Comparison of ENCODE assay signal across 8 cellular contexts in the genomic region with DNA sequence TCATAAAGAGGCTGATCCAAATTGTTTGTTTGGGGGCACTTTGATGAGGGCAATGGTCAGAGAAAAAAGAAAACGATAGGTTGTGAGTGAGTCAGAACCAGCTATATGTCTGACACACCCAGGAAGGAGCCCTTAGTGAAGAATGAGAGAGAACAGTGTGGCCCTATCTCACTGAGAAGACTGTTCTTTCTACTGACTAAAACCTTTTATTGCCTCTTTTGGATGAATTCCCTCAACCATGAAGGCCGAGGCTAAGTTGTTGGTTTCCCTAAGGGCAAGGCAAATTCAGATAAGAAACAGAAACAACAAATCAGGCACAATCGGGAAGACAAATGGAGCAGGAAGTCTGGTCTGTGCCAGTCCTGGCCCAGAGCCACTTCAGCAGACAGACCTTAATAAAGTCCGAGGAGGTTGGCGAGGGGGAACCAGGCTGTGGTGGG.
DNase-seq lines count a peak whose midpoint lies in the region; ATAC-seq, FAIRE-seq and TF ChIP-seq lines count a peak whose summit lies in the region.

No MANE protein-coding gene starts in this region.

- TF ChIP-seq EP300 in SK-N-SH (IDR thresholded peaks at IDR 0.05; ENCODE audit: borderline replicate concordance in 1 of 2, low read depth in 1 of 2, low read length in 1 of 2) (peak; percentile 64 to 99; a peak in 3 of 4 replicates), ovary (IDR thresholded peaks at IDR 0.05) (no peak)

- H3K4me1 ChIP-seq in SK-N-SH (ENCODE audit: control insufficient read depth in 1 of 2, insufficient read depth in 2 of 2, low read depth in 1 of 2, low read length in 1 of 2) (peaks cover 32 to 55% of the 10 kb centered on the region in 2 experiments), esophagus squamous epithelium (peaks cover 10 to 88% (median 26%) of the 10 kb centered on the region in 3 donors), ovary (ENCODE audit: insufficient read depth) (peaks cover 15% of the 10 kb centered on the region)

- WGBS in SK-N-SH (ENCODE audit: low lambda C conversion rate), result 0% methylated on average over 5 of the region's 5 CpGs
- WGBS in esophagus squamous epithelium, 2 donors, result 13 to 19% methylated on average over 5 of the region's 5 CpGs
- WGBS in ovary, 3 donors, result 6 to 9% (median 7%) methylated on average over 5 of the region's 5 CpGs

- peak overlapping the region; percentile 80 to 96 for H3K27ac ChIP-seq in SK-N-SH (ENCODE audit: low read depth in 2 of 2, low read length in 1 of 2)
- H3K27ac ChIP-seq in esophagus squamous epithelium, result peak overlapping the region; percentile 60 to 71 (median 68)
- H3K27ac ChIP-seq in ovary, result no peak overlapping the region

- CTCF ChIA-PET in SK-N-SH (lab: Yijun Ruan, JAX), result interaction anchor here (0.6 to 3.0 kb wide), 4 partner anchors 478 to 646 kb away, joined by 3 to 11 read pairs (median 4); no protein-coding TSS in a partner anchor

- TF ChIP-seq CTCF in SK-N-SH (IDR thresholded peaks at IDR 0.05), result no peak
- TF ChIP-seq CTCF in esophagus squamous epithelium (IDR thresholded peaks at IDR 0.05), result no peak
- no peak for TF ChIP-seq CTCF in ovary (IDR thresholded peaks at IDR 0.05)

- FAIRE-seq in H54 (lab: Jason Lieb, UNC), result peak; percentile 94

- peak overlapping the region; percentile 26; the same call in 1 of the 2 replicates for H3K9ac ChIP-seq in SK-N-SH

- H3K27me3 ChIP-seq in SK-N-SH (ENCODE audit: insufficient read depth) (no peaks in the 10 kb centered on the region), esophagus squamous epithelium (no peaks in the 10 kb centered on the region), ovary (no peaks in the 10 kb centered on the region)

- TF ChIP-seq RAD21 in SK-N-SH (IDR thresholded peaks at IDR 0.05; ENCODE audit: low read length), result peak; percentile 46

- H3K4me3 ChIP-seq in SK-N-SH (ENCODE audit: low read depth in 2 of 2, low read length in 1 of 2) (peak overlapping the region in 1 of 2 experiments; percentile 17; a peak in 2 of 4 replicates), esophagus squamous epithelium (no peak overlapping the region), ovary (no peak overlapping the region)

- no peaks in the 10 kb centered on the region for H4K20me1 ChIP-seq in SK-N-SH (ENCODE audit: insufficient read depth)

- peaks cover 52% of the 10 kb centered on the region for H3K79me2 ChIP-seq in SK-N-SH (ENCODE audit: insufficient read depth)

- peaks cover 30% of the 10 kb centered on the region for H3F3A ChIP-seq in SK-N-SH (replicated peaks; ENCODE audit: insufficient read depth)

- POLR2A ChIA-PET in SK-N-SH (lab: Yijun Ruan, JAX), result no interaction called here

- H2AFZ ChIP-seq in SK-N-SH (ENCODE audit: low read depth), result 0 out of 2 replicates have a peak overlapping the region, but pooled peaks have one; percentile 34

- ATAC-seq in HG02610 (IDR thresholded peaks at IDR 0.05; ENCODE audit: unreplicated experiment) (no peak), HG02884 (IDR thresholded peaks at IDR 0.05; ENCODE audit: unreplicated experiment) (no peak)

- no peaks in the 10 kb centered on the region for H3K9me2 ChIP-seq in SK-N-SH

- DNase-seq in H54 (ENCODE audit: insufficient read length, low spot score) (peak; percentile 42), SK-N-SH (peak; percentile 71), esophagus squamous epithelium (lab: John Stamatoyannopoulos, UW) (no peak), ovary (peak in 3 of 5 donors; percentile 27 to 53 (median 37)), mesenteric fat pad (ENCODE audit: low spot score) (no peak), MV-4-11 (lab: John Stamatoyannopoulos, UW) (no peak)

- TF ChIP-seq POLR2A in H54 (IDR thresholded peaks at IDR 0.05; ENCODE audit: low read depth, low read length), result no peak
- no peak for TF ChIP-seq POLR2A in esophagus squamous epithelium (IDR thresholded peaks at IDR 0.05)
- TF ChIP-seq POLR2A in ovary (IDR thresholded peaks at IDR 0.05), result no peak

- H3K4me2 ChIP-seq in SK-N-SH, result peak overlapping the region; percentile 65

- H3K36me3 ChIP-seq in SK-N-SH (replicated peaks in 1 of 2; ENCODE audit: control insufficient read depth in 1 of 2, insufficient read depth in 2 of 2, low read length in 1 of 2), result peaks cover 18 to 56% of the 10 kb centered on the region in 2 experiments
- peaks cover 0 to 47% (median 0%) of the 10 kb centered on the region in 3 donors for H3K36me3 ChIP-seq in esophagus squamous epithelium
- no peaks in the 10 kb centered on the region for H3K36me3 ChIP-seq in ovary

- H3K9me3 ChIP-seq in SK-N-SH (no peaks in the 10 kb centered on the region), esophagus squamous epithelium (no peaks in the 10 kb centered on the region), ovary (no peaks in the 10 kb centered on the region)

- intact Hi-C loops in esophagus squamous epithelium (cut with DNase I) (no loop called here), ovary (cut with DNase I) (loop anchor here in 3 of 4 donors (10.0 kb wide), 2 partner anchors 84 to 164 kb away; partner anchors contain the start of gene TGFBR2 (in 2 of the 3))

TF ChIP-seq in SK-N-SH, 30 proteins besides CTCF, POLR2A, EP300 and RAD21 (continues in another document):
- no peak; the same call in 1 of the 2 replicates for TF ChIP-seq TEAD4 (IDR thresholded peaks at IDR 0.05; ENCODE audit: borderline replicate concordance, insufficient read depth)
- TF ChIP-seq, protein P1, sequence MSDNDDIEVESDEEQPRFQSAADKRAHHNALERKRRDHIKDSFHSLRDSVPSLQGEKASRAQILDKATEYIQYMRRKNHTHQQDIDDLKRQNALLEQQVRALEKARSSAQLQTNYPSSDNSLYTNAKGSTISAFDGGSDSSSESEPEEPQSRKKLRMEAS (IDR thresholded peaks at IDR 0.05; ENCODE audit: low read depth), result no peak
- peak; percentile 98 for TF ChIP-seq GATA2 (CRISPR knock-in tag; IDR thresholded peaks at IDR 0.05)
- TF ChIP-seq NFIC (IDR thresholded peaks at IDR 0.05; ENCODE audit: borderline replicate concordance), result peak; percentile 87
- TF ChIP-seq JUND (IDR thresholded peaks at IDR 0.05), result peak; percentile 56
- TF ChIP-seq NRF1 (IDR thresholded peaks at IDR 0.05; ENCODE audit: low read depth, low read length), result no peak
- no peak for TF ChIP-seq USF1 (IDR thresholded peaks at IDR 0.05; ENCODE audit: borderline replicate concordance, low read depth)
- 0 out of 2 replicates have a peak, but pooled peaks have one; percentile 46 for TF ChIP-seq FOXM1 (IDR thresholded peaks at IDR 0.05; ENCODE audit: low read depth)
- TF ChIP-seq FOSL2 (IDR thresholded peaks at IDR 0.05; ENCODE audit: borderline replicate concordance, low read depth), result peak; percentile 23
- TF ChIP-seq USF2 (IDR thresholded peaks at IDR 0.05; ENCODE audit: borderline replicate concordance, low read depth, low read length), result no peak
- peak; percentile 99 for TF ChIP-seq FOXJ3 (CRISPR knock-in tag; IDR thresholded peaks at IDR 0.05)
- no peak for TF ChIP-seq SIN3A (IDR thresholded peaks at IDR 0.05; ENCODE audit: borderline replicate concordance, low read depth, low read length)
- peak; percentile 95 for TF ChIP-seq RCOR1 (IDR thresholded peaks at IDR 0.05; ENCODE audit: low read length)
- TF ChIP-seq REST (IDR thresholded peaks at IDR 0.05; ENCODE audit: low read depth, low read length), result no peak
- no peak for TF ChIP-seq TAF1 (IDR thresholded peaks at IDR 0.05; ENCODE audit: borderline replicate concordance, low read depth, low read length)

Comparison
In these comparisons a context has a peak if more than half of its experiments do, and no peak if none do; other contexts are left out.
1. DNase-seq: peak in H54 (single experiment), SK-N-SH (single experiment) and ovary (3 of 5); none in esophagus squamous epithelium (single experiment), mesenteric fat pad (single experiment) and MV-4-11 (single experiment).
2. H3K27ac ChIP-seq: peak in SK-N-SH (2 of 2) and esophagus squamous epithelium (4 of 4); none in ovary (0 of 2).